ENCODE assay signal across 15 cellular contexts in the genomic region with DNA sequence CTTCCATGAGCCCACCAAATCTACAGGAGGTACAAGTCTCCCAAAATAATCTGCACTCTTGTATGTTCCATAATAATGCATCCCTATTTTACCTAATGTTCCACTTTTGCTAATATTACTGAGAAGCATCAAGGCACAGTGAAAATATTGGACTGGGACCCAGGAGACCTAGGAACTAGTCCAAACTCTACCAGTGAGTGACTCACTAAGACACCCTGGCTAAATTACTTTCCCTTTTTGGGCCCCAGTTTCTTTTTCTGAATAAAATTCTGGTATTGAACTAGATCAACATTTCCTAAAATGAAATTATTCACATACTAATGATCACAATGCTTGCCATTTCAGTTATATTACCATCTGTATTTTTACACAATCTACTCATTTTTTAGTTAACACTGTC.
"Had no signal": no experiment of that assay in that cellular context is flagged by ENCODE, and none has a peak within 500 bp of the region (broad histone marks: within the 10 kb centered on the region; RNA-seq: fewer than 3 reads in every experiment).

No MANE protein-coding gene starts in this region.

- H3K27ac ChIP-seq: breast epithelium, dorsolateral prefrontal cortex, left lung, tibial nerve, vagina had no signal

- H3K4me1 ChIP-seq: breast epithelium had no signal

- H3K36me3 ChIP-seq: breast epithelium had no signal

- H3K4me3 Mint-ChIP-seq: activated B cell treated with CpG ODN at 0.5 μM for 24 hours; activated naive CD4-positive, alpha-beta T cell treated with anti-CD3 and anti-CD28 coated beads for 36 hours; activated T-helper 1 cell treated with anti-CD3 and anti-CD28 coated beads, Interleukin-12 subunit alpha, Interleukin-12 subunit beta, Interleukin-2, Interleukin-4 antibody, amounts not matched to agents 30 ng/mL and 10 ng/mL and 1 ng/mL, durations not matched to agents 14 hours and 24 hours and 36 hours; stimulated activated naive CD8-positive, alpha-beta T cell treated with anti-CD3 and anti-CD28 coated beads, Interleukin-15, Interleukin-2, amounts not matched to agents 100 ng/mL and 50 ng/mL, for 24 hours had no signal

- H3K27me3 Mint-ChIP-seq: activated B cell treated with CpG ODN at 0.5 μM for 24 hours; stimulated activated naive CD8-positive, alpha-beta T cell treated with anti-CD3 and anti-CD28 coated beads, Interleukin-15, Interleukin-2, amounts not matched to agents 100 ng/mL and 50 ng/mL, for 24 hours had no signal

- DNase-seq: activated B cell treated with CpG ODN at 0.5 μM for 24 hours; activated CD4-positive, alpha-beta T cell treated with anti-CD3 and anti-CD28 coated beads, Interleukin-2, amount 50 U/mL, for 4 hours; activated naive CD4-positive, alpha-beta T cell treated with anti-CD3 and anti-CD28 coated beads for 36 hours; dorsolateral prefrontal cortex; foreskin fibroblast; islet precursor cell; left lung; mesendoderm; stimulated activated CD4-positive, alpha-beta T cell treated with anti-CD3 and anti-CD28 coated beads, Interleukin-12 subunit alpha, Interleukin-12 subunit beta, amount 100 ng/mL, for 4 hours had no signal

- H3K9me3 ChIP-seq: breast epithelium, left lung, tibial nerve, vagina had no signal

- H3K27ac Mint-ChIP-seq: activated B cell treated with CpG ODN at 0.5 μM for 24 hours; activated naive CD4-positive, alpha-beta T cell treated with anti-CD3 and anti-CD28 coated beads for 36 hours; activated T-helper 1 cell treated with anti-CD3 and anti-CD28 coated beads, Interleukin-12 subunit alpha, Interleukin-12 subunit beta, Interleukin-2, Interleukin-4 antibody, amounts not matched to agents 30 ng/mL and 10 ng/mL and 1 ng/mL, durations not matched to agents 14 hours and 24 hours and 36 hours; stimulated activated naive CD8-positive, alpha-beta T cell treated with anti-CD3 and anti-CD28 coated beads, Interleukin-15, Interleukin-2, amounts not matched to agents 100 ng/mL and 50 ng/mL, for 24 hours had no signal

- H3K4me3 ChIP-seq: breast epithelium, dorsolateral prefrontal cortex, left lung, tibial nerve, vagina had no signal

- ATAC-seq: left lung, SK-N-SH treated with all-trans-retinoic acid at 6 μM for 48 hours had no signal

- H3K9me3 Mint-ChIP-seq: activated B cell treated with CpG ODN at 0.5 μM for 24 hours; activated naive CD4-positive, alpha-beta T cell treated with anti-CD3 and anti-CD28 coated beads for 36 hours; activated T-helper 1 cell treated with anti-CD3 and anti-CD28 coated beads, Interleukin-12 subunit alpha, Interleukin-12 subunit beta, Interleukin-2, Interleukin-4 antibody, amounts not matched to agents 30 ng/mL and 10 ng/mL and 1 ng/mL, durations not matched to agents 14 hours and 24 hours and 36 hours; stimulated activated naive CD8-positive, alpha-beta T cell treated with anti-CD3 and anti-CD28 coated beads, Interleukin-15, Interleukin-2, amounts not matched to agents 100 ng/mL and 50 ng/mL, for 24 hours had no signal

- H3K27me3 ChIP-seq: breast epithelium, dorsolateral prefrontal cortex, left lung, tibial nerve, vagina had no signal
